Comparison of ENCODE assay signal across 10 cellular contexts in the genomic region with DNA sequence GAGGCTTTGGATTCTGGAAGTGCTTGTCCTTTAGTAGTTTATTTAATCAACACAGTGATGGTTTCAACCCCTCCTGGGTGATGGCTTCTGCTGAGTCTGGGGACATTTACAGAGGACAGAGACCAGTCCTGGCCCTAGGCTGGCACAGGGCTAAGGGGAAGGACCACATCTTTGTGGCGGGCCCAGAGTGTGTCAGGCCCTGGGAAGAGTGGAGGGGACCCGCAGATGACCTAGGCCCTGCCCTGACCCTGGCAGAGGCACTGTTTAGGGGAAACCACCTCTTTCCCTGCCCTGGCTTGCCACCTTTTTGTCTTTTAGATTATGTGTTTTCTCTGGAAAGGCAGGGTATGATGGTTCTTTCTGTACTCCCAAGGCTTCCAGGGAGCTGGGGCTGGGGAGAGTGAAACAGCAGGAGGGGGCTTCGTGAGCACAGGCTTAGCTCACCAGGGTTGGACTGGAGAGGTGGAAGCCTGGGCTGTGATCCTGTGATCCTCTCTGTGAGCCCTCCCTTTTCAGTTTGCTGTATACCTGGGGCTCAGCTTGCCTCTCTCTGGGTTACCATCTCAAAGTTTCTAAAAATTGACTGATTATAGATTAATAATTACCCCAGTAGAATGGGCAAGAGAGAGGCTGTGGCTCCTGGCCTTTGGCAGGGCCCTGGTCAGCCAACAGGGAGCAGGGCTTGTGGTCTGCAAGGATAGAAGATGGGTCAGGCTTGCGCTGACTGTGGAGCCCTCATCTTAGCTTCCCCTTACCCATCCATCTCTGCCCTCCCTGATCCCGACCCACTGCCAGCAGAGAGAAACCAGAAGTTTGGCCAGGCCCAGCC. TPM values are rescaled to one million over a fixed set of nuclear protein-coding genes. Genes with fewer than 3 reads are reported as not detected.
DNase-seq lines count a peak whose midpoint lies in the region; ATAC-seq and TF ChIP-seq lines count a peak whose summit lies in the region.
"Had no signal": no experiment of that assay in that cellular context is flagged by ENCODE, and none has a peak within 500 bp of the region (broad histone marks: within the 10 kb centered on the region; RNA-seq: fewer than 3 reads in every experiment).

No MANE protein-coding gene starts in this region.

- H2BK15ac ChIP-seq in mesendoderm (replicated peaks; ENCODE audit: low read depth) = no peak overlapping the region

- no peak overlapping the region for H4K8ac ChIP-seq in mesendoderm (ENCODE audit: low read depth, low read length)

- no peak overlapping the region for H4K5ac ChIP-seq in mesendoderm (ENCODE audit: low read length)

- H3K4ac ChIP-seq in mesendoderm (ENCODE audit: low read depth, low read length) = no peak overlapping the region

- H3K23ac ChIP-seq in mesendoderm (ENCODE audit: low read length) = no peak overlapping the region

- no peak for TF ChIP-seq POLR2A in testis (IDR thresholded peaks at IDR 0.05)

- H3K4me2 ChIP-seq in mesendoderm (ENCODE audit: low read length) = no peak overlapping the region

- H2BK5ac ChIP-seq in mesendoderm (ENCODE audit: low read length) = no peak overlapping the region

- H3K4me1 ChIP-seq in mesendoderm (ENCODE audit: control insufficient read depth, low read depth, low read length) (peaks cover 8% of the 10 kb centered on the region), testis (peaks cover 69% of the 10 kb centered on the region)

- DNase-seq in mesendoderm = no peak
- no peak for DNase-seq in testis
- no peak for DNase-seq in epidermal melanocyte (ENCODE audit: insufficient read length, low spot score)
- DNase-seq: WERI-Rb-1 had no signal

- H3K27me3 ChIP-seq in mesendoderm (ENCODE audit: insufficient read depth, low read length, poor library complexity) (no peaks in the 10 kb centered on the region), testis (no peaks in the 10 kb centered on the region)

- H2AK5ac ChIP-seq in mesendoderm (ENCODE audit: low read length) = no peak overlapping the region

- intact Hi-C loops in testis (cut with DNase I; ENCODE audit: low total_unique reads) = no loop called here

- H3K9ac ChIP-seq in mesendoderm (ENCODE audit: low read length) = no peak overlapping the region

- H3K27ac ChIP-seq in cingulate gyrus (ENCODE audit: low read depth, low read length) (peak overlapping the region; percentile 65), mesendoderm (ENCODE audit: low read depth, low read length) (no peak overlapping the region), testis (peak overlapping the region; percentile 42 to 88)
- H3K27ac ChIP-seq: WERI-Rb-1 had no signal

- peak overlapping the region; percentile 57 for H3K18ac ChIP-seq in mesendoderm (ENCODE audit: low read length)

- no peak for TF ChIP-seq CTCF in testis (IDR thresholded peaks at IDR 0.05)

- H3K79me2 ChIP-seq in mesendoderm (ENCODE audit: control insufficient read depth, insufficient read depth, low read length) = no peaks in the 10 kb centered on the region

- H3K9me3 ChIP-seq in testis = no peaks in the 10 kb centered on the region

- H3K4me3 ChIP-seq in mesendoderm (ENCODE audit: low read length) (no peak overlapping the region), testis (no peak overlapping the region)

- no peak overlapping the region for H3K56ac ChIP-seq in mesendoderm (ENCODE audit: low read length)

- no peaks in the 10 kb centered on the region for H3K79me1 ChIP-seq in mesendoderm (ENCODE audit: low read length)

- no peak overlapping the region for H2BK120ac ChIP-seq in mesendoderm (ENCODE audit: low read depth, low read length)

- ATAC-seq in HG03175 (IDR thresholded peaks at IDR 0.05; ENCODE audit: unreplicated experiment) (peak; percentile 45), GM21360 (IDR thresholded peaks at IDR 0.05; ENCODE audit: unreplicated experiment) (no peak), GM19035 (IDR thresholded peaks at IDR 0.05; ENCODE audit: unreplicated experiment) (no peak), HG02884 (IDR thresholded peaks at IDR 0.05; ENCODE audit: unreplicated experiment) (no peak)

- no CpG with 5 or more reads among the region's 5 CpGs for WGBS in mesendoderm (ENCODE audit: extremely low coverage, insufficient coverage, low lambda C conversion rate)
- WGBS in testis, 2 donors = 84% methylated on average over 5 of the region's 5 CpGs

- H3K36me3 ChIP-seq in mesendoderm (ENCODE audit: control insufficient read depth, insufficient read depth, low read length) (no peaks in the 10 kb centered on the region), testis (ENCODE audit: low read depth, missing control alignments) (no peaks in the 10 kb centered on the region)
- H3K36me3 ChIP-seq: WERI-Rb-1 had no signal

RNA-seq across cellular contexts. Expression of a gene that starts 1.8 kb away (rescaled TPM):
- 1.7 TPM for polyA plus RNA-seq in mesendoderm (2013, experiment 1 of 2)
- polyA plus RNA-seq in mesendoderm (2013, experiment 2 of 2) = 1.6 TPM
- 10 to 100 TPM; 49.1 to 53.2 TPM for total RNA-seq in testis
- 52.2 TPM for polyA plus RNA-seq in testis (ENCODE audit: insufficient read depth, low read depth, low replicate concordance)

RNA-seq across cellular contexts. Expression of a gene that starts 22.3 kb away (rescaled TPM):
- 11.8 TPM for polyA plus RNA-seq in mesendoderm (2013, experiment 1 of 2)
- polyA plus RNA-seq in mesendoderm (2013, experiment 2 of 2) = 11.5 TPM
- 10 to 100 TPM; 12.0 to 12.7 TPM for total RNA-seq in testis
- polyA plus RNA-seq in testis (ENCODE audit: insufficient read depth, low read depth, low replicate concordance) = 10.4 TPM
- total RNA-seq: RPMI7951 had no signal
